ENCODE assay signal across 8 cellular contexts in genomic region chr7:140810830-140811556, GRCh38.
DNase-seq lines count a peak whose midpoint lies in the region; ATAC-seq, FAIRE-seq and TF ChIP-seq lines count a peak whose summit lies in the region.

No MANE protein-coding gene starts in this region.

- H3K79me2 ChIP-seq in astrocyte (ENCODE audit: insufficient read depth, low read length), result no peaks in the 10 kb centered on the region

- H3K9ac ChIP-seq in astrocyte (ENCODE audit: low read length), result no peak overlapping the region

- H2AFZ ChIP-seq in astrocyte (ENCODE audit: low read depth, low read length), result no peak overlapping the region

- H3K4me3 Mint-ChIP-seq in astrocyte (ENCODE audit: unreplicated experiment), result no peak overlapping the region

- no peaks in the 10 kb centered on the region for H3K9me3 Mint-ChIP-seq in astrocyte (ENCODE audit: unreplicated experiment)

- H3K27me3 Mint-ChIP-seq in astrocyte (ENCODE audit: low read depth, unreplicated experiment), result no peaks in the 10 kb centered on the region

- H3K36me3 ChIP-seq in astrocyte (ENCODE audit: insufficient read depth, low read length), result no peaks in the 10 kb centered on the region

- H3K4me2 ChIP-seq in astrocyte (ENCODE audit: low read length), result no peak overlapping the region

- no peak overlapping the region for H3K4me3 ChIP-seq in astrocyte (ENCODE audit: insufficient read depth, low read depth, low read length)

- no peaks in the 10 kb centered on the region for H3K4me1 Mint-ChIP-seq in astrocyte (ENCODE audit: low read depth, unreplicated experiment)

- no peak overlapping the region for H3K27ac Mint-ChIP-seq in astrocyte (ENCODE audit: unreplicated experiment)

- no peaks in the 10 kb centered on the region for H3K27me3 ChIP-seq in astrocyte (ENCODE audit: insufficient read depth, low read length)

- H3K4me1 ChIP-seq in astrocyte (ENCODE audit: insufficient read depth, low read length), result no peaks in the 10 kb centered on the region

- peak; percentile 87 for FAIRE-seq in GM12891 (lab: Jason Lieb, UNC)
- peak; percentile 79 for FAIRE-seq in astrocyte (lab: Jason Lieb, UNC)

- TF ChIP-seq CTCF in astrocyte (IDR thresholded peaks at IDR 0.05; ENCODE audit: insufficient read depth, low read depth, low read length), result peak; percentile 63

- no peaks in the 10 kb centered on the region for H3K36me3 Mint-ChIP-seq in astrocyte (ENCODE audit: low read depth, unreplicated experiment)

- peak; percentile 3 for DNase-seq in GM12891 (ENCODE audit: insufficient read length, low spot score)
- peak; percentile 17 for DNase-seq in NCI-H1436 treated with DMSO at 0.1 percent for 48 hours (lab: John Stamatoyannopoulos, UW)
- peak; percentile 18 for DNase-seq in T-helper 22 cell (ENCODE audit: low read depth)
- peak; percentile 39 for DNase-seq in astrocyte (ENCODE audit: low read depth)
- peak in 40 of 51 donors; percentile 1 to 77 (median 26) for DNase-seq in hypothalamus (lab: John Stamatoyannopoulos, UW)
- peak; percentile 22 to 24 for DNase-seq in stimulated activated CD4-positive, alpha-beta T cell treated with anti-CD3 and anti-CD28 coated beads, Interleukin-12 subunit alpha, Interleukin-12 subunit beta, amount 100 ng/mL, for 24 hours (ENCODE audit: low read depth in 2 of 2)

- H3K27ac ChIP-seq in astrocyte (ENCODE audit: low read depth, low read length), result no peak overlapping the region

- no peaks in the 10 kb centered on the region for H3K9me3 ChIP-seq in astrocyte (ENCODE audit: insufficient read depth, low read depth, low read length)

- peaks cover 20% of the 10 kb centered on the region for H4K20me1 ChIP-seq in astrocyte (ENCODE audit: insufficient read depth, low read length)

- no peak for TF ChIP-seq POLR2A in GM12891 (IDR thresholded peaks at IDR 0.05; ENCODE audit: low read depth, low read length)

- ATAC-seq in HG02610 (IDR thresholded peaks at IDR 0.05; ENCODE audit: unreplicated experiment) (peak; percentile 88), HG03469 (IDR thresholded peaks at IDR 0.05; ENCODE audit: unreplicated experiment) (no peak)

TF ChIP-seq in GM12891, 5 proteins besides CTCF, POLR2A, EP300 and RAD21:
- no peak for TF ChIP-seq POLR2AphosphoS5 (IDR thresholded peaks at IDR 0.05; ENCODE audit: low read depth, low read length)
- TF ChIP-seq PAX5 (IDR thresholded peaks at IDR 0.05; ENCODE audit: insufficient read depth, low read length, severe bottlenecking), result no peak
- TF ChIP-seq TAF1 (IDR thresholded peaks at IDR 0.05; ENCODE audit: low read depth, low read length), result no peak
- TF ChIP-seq POU2F2 (IDR thresholded peaks at IDR 0.05; ENCODE audit: low read depth, low read length), result no peak
- TF ChIP-seq SPI1 (IDR thresholded peaks at IDR 0.05; ENCODE audit: low read depth, low read length), result no peak
TF ChIP-seq in GM12891: peak in this region for 0.
